30 cellular contexts compared by ENCODE assay signal in genomic region chr6:166203003-166203640, GRCh38. TPM values are rescaled to one million over a fixed set of nuclear protein-coding genes. Genes with fewer than 3 reads are reported as not detected.
DNase-seq lines count a peak whose midpoint lies in the region; ATAC-seq, FAIRE-seq and TF ChIP-seq lines count a peak whose summit lies in the region.
"Had no signal": no experiment of that assay in that cellular context is flagged by ENCODE, and none has a peak within 500 bp of the region (broad histone marks: within the 10 kb centered on the region; RNA-seq: fewer than 3 reads in every experiment).

No MANE protein-coding gene starts in this region.

- no peak overlapping the region for H3K4me3 ChIP-seq in heart left ventricle
- no peak overlapping the region for H3K4me3 ChIP-seq in right atrium auricular region
- H3K4me3 ChIP-seq in kidney (ENCODE audit: low read length in 2 of 2) = no peak overlapping the region
- no peak overlapping the region for H3K4me3 ChIP-seq in BE2C (ENCODE audit: low read depth, low read length)
- H3K4me3 ChIP-seq: GM23338, lung, skin epidermis had no signal

- FAIRE-seq in kidney (lab: Jason Lieb, UNC) = no peak
- FAIRE-seq: endometrium, HepG2 had no signal

- H3K9me3 Mint-ChIP-seq in stimulated activated naive B cell treated with anti-CD40 and anti-IgM and Interleukin-4, amounts not matched to agents 10 μg/mL and 1 μg/mL and 100 μg/mL, for 72 hours = no peaks in the 10 kb centered on the region
- H3K9me3 Mint-ChIP-seq in type B pancreatic cell = no peaks in the 10 kb centered on the region
- H3K9me3 Mint-ChIP-seq: activated naive CD4-positive, alpha-beta T cell treated with anti-CD3 and anti-CD28 coated beads, Interleukin-2, amount 50 U/mL, for 24 hours; dendritic cell treated with granulocyte-macrophage colony-stimulating factor and Interleukin-4, amounts not matched to agents 40 ng/mL and 50 ng/mL, for 4 days; GM23338 had no signal

- peak in 3 of 4 donors; percentile 35 to 70 (median 54) for ATAC-seq in heart left ventricle
- ATAC-seq in HG03432 (IDR thresholded peaks at IDR 0.05; ENCODE audit: unreplicated experiment) = peak; percentile 20
- ATAC-seq in stimulated activated naive B cell treated with anti-CD40 and anti-IgM and Interleukin-4, amounts not matched to agents 10 μg/mL and 1 μg/mL and 100 μg/mL, for 72 hours (replicated peaks) = peak; percentile 14 to 16
- ATAC-seq: GM23338, HepG2 had no signal

- H3K27me3 ChIP-seq in heart left ventricle (peaks cover 0 to 10% (median 0%) of the 10 kb centered on the region in 9 donors), right atrium auricular region (no peaks in the 10 kb centered on the region), BE2C (no peaks in the 10 kb centered on the region)

- H3K4me1 ChIP-seq in heart left ventricle = no peaks in the 10 kb centered on the region
- H3K4me1 ChIP-seq in right atrium auricular region = no peaks in the 10 kb centered on the region
- H3K4me1 ChIP-seq in kidney (ENCODE audit: control insufficient read depth in 1 of 2, insufficient read depth in 1 of 2, low read depth in 1 of 2, low read length in 2 of 2) = no peaks in the 10 kb centered on the region
- peaks cover 5% of the 10 kb centered on the region for H3K4me1 ChIP-seq in BE2C

- peaks cover 34 to 58% of the 10 kb centered on the region in 2 donors for H3K4me1 Mint-ChIP-seq in stimulated activated naive B cell treated with anti-CD40 and anti-IgM and Interleukin-4, amounts not matched to agents 10 μg/mL and 1 μg/mL and 100 μg/mL, for 72 hours
- H3K4me1 Mint-ChIP-seq in type B pancreatic cell (ENCODE audit: unreplicated experiment) = no peaks in the 10 kb centered on the region

- TF ChIP-seq POLR2A in heart left ventricle (IDR thresholded peaks at IDR 0.05) = no peak

- H3K9me3 ChIP-seq in heart left ventricle (no peaks in the 10 kb centered on the region), right atrium auricular region (no peaks in the 10 kb centered on the region), kidney (ENCODE audit: control insufficient read depth in 1 of 2, low read length in 2 of 2) (no peaks in the 10 kb centered on the region), BE2C (no peaks in the 10 kb centered on the region)
- H3K9me3 ChIP-seq: neutrophil had no signal

- TF ChIP-seq CTCF in heart left ventricle (IDR thresholded peaks at IDR 0.05) = no peak
- TF ChIP-seq CTCF in right atrium auricular region (IDR thresholded peaks at IDR 0.05) = no peak
- TF ChIP-seq CTCF in kidney (IDR thresholded peaks at IDR 0.05; ENCODE audit: borderline replicate concordance, extremely low read depth, insufficient read depth) = no peak
- TF ChIP-seq CTCF in type B pancreatic cell (conservative IDR thresholded peaks at IDR 0.05) = no peak
- no peak for TF ChIP-seq CTCF in BE2C (IDR thresholded peaks at IDR 0.05; ENCODE audit: low read depth, low read length)

- no peak overlapping the region for H3K27ac Mint-ChIP-seq in stimulated activated naive B cell treated with anti-CD40 and anti-IgM and Interleukin-4, amounts not matched to agents 10 μg/mL and 1 μg/mL and 100 μg/mL, for 72 hours
- no peak overlapping the region for H3K27ac Mint-ChIP-seq in type B pancreatic cell
- H3K27ac Mint-ChIP-seq: activated naive CD4-positive, alpha-beta T cell treated with anti-CD3 and anti-CD28 coated beads, Interleukin-2, amount 50 U/mL, for 24 hours; GM23338 had no signal

- no peaks in the 10 kb centered on the region for H3K36me3 Mint-ChIP-seq in stimulated activated naive B cell treated with anti-CD40 and anti-IgM and Interleukin-4, amounts not matched to agents 10 μg/mL and 1 μg/mL and 100 μg/mL, for 72 hours
- no peaks in the 10 kb centered on the region for H3K36me3 Mint-ChIP-seq in type B pancreatic cell
- H3K36me3 Mint-ChIP-seq: activated naive CD4-positive, alpha-beta T cell treated with anti-CD3 and anti-CD28 coated beads, Interleukin-2, amount 50 U/mL, for 24 hours had no signal

- WGBS in heart left ventricle, 4 donors = 69 to 87% (median 81%) methylated on average over 9 of the region's 9 CpGs

- DNase-seq in heart left ventricle = no peak
- no peak for DNase-seq in right atrium auricular region (ENCODE audit: low spot score)
- peak; percentile 42 for DNase-seq in astrocyte of the hippocampus (ENCODE audit: low read depth, low spot score)
- DNase-seq in stimulated activated naive B cell treated with anti-CD40 and anti-IgM and Interleukin-4, amounts not matched to agents 10 μg/mL and 1 μg/mL and 100 μg/mL, for 72 hours = no peak
- DNase-seq in kidney = no peak
- no peak for DNase-seq in type B pancreatic cell (ENCODE audit: extremely low spot score, unreplicated experiment)
- no peak for DNase-seq in BE2C
- DNase-seq: 8988T; central memory CD4-positive, alpha-beta T cell; DMS53; GF-D8; NCI-H1105; NCI-H2029 treated with DMSO at 0.1 percent for 48 hours; NCI-H226; NCI-H82; OCI-M1 had no signal

- H3K27me3 Mint-ChIP-seq in stimulated activated naive B cell treated with anti-CD40 and anti-IgM and Interleukin-4, amounts not matched to agents 10 μg/mL and 1 μg/mL and 100 μg/mL, for 72 hours = peaks cover 10 to 14% of the 10 kb centered on the region in 2 donors
- H3K27me3 Mint-ChIP-seq in type B pancreatic cell = peaks cover 20% of the 10 kb centered on the region
- H3K27me3 Mint-ChIP-seq: activated naive CD4-positive, alpha-beta T cell treated with anti-CD3 and anti-CD28 coated beads, Interleukin-2, amount 50 U/mL, for 24 hours had no signal

- intact Hi-C loops in heart left ventricle (cut with DNase I) = no loop called here
- intact Hi-C loops in kidney (cut with DNase I) = no loop called here

- no peaks in the 10 kb centered on the region for H3K36me3 ChIP-seq in heart left ventricle
- H3K36me3 ChIP-seq in right atrium auricular region = no peaks in the 10 kb centered on the region
- no peaks in the 10 kb centered on the region for H3K36me3 ChIP-seq in kidney (ENCODE audit: control insufficient read depth in 1 of 2, insufficient read depth in 2 of 2, low read length in 2 of 2)
- H3K36me3 ChIP-seq in BE2C = no peaks in the 10 kb centered on the region
- H3K36me3 ChIP-seq: neutrophil had no signal

- H3K27ac ChIP-seq in heart left ventricle (no peak overlapping the region), right atrium auricular region (no peak overlapping the region), kidney (ENCODE audit: low read depth in 2 of 2, low read length in 2 of 2) (no peak overlapping the region)
- H3K27ac ChIP-seq: HL-60, neutrophil, skin epidermis had no signal

- no peak overlapping the region for H3K9ac ChIP-seq in kidney (ENCODE audit: low read length in 2 of 2)

- peak overlapping the region; percentile 29 to 55 for H3K4me3 Mint-ChIP-seq in stimulated activated naive B cell treated with anti-CD40 and anti-IgM and Interleukin-4, amounts not matched to agents 10 μg/mL and 1 μg/mL and 100 μg/mL, for 72 hours
- no peak overlapping the region for H3K4me3 Mint-ChIP-seq in type B pancreatic cell
- H3K4me3 Mint-ChIP-seq: activated naive CD4-positive, alpha-beta T cell treated with anti-CD3 and anti-CD28 coated beads, Interleukin-2, amount 50 U/mL, for 24 hours; GM23338 had no signal

RNA-seq across cellular contexts. Expression of gene TBXT, which starts 35.5 kb away (rescaled TPM):
- total RNA-seq in heart left ventricle = under 1 TPM in 1 of 9 donors, not detected in 8; 0.25 TPM
- not detected for polyA plus RNA-seq in heart left ventricle
- total RNA-seq in right atrium auricular region = not detected
- total RNA-seq in kidney = not detected
- not detected for polyA plus RNA-seq in kidney (ENCODE audit: insufficient read depth, low read depth, low replicate concordance)
- 0.85 and 2.0 TPM in 2 replicates for total RNA-seq in type B pancreatic cell (ENCODE audit: low replicate concordance)
- polyA plus RNA-seq in BE2C (2012; ENCODE audit: insufficient read depth, insufficient read length, low read depth) = 0.60 TPM
- total RNA-seq: glomerular endothelial cell, GM23338, HepG2, kidney epithelial cell, lung, subcutaneous adipose tissue, ureter had no signal
- polyA plus RNA-seq: HepG2, lung had no signal
